ENCODE assay signal across 2 cellular contexts in genomic region chr6:131262060-131262459, GRCh38.
A peak's percentile ranks its signal among the peaks of the same experiment; 100 is the strongest.
TF ChIP-seq lines count a peak whose summit lies in the region.

No MANE protein-coding gene starts in this region.

TF ChIP-seq in K562, 482 proteins besides CTCF, POLR2A, EP300 and RAD21 (continued from another document):
- TF ChIP-seq IRF1 (CRISPR knock-in tag; IDR thresholded peaks at IDR 0.05; ENCODE audit: borderline replicate concordance) = no peak
- no peak for TF ChIP-seq SMAD1 (IDR thresholded peaks at IDR 0.05; ENCODE audit: low read depth, low read length, partially characterized antibody)
- TF ChIP-seq PKNOX1 (IDR thresholded peaks at IDR 0.05) = no peak
- no peak for TF ChIP-seq ZBTB9 (CRISPR knock-in tag; IDR thresholded peaks at IDR 0.05)
- no peak for TF ChIP-seq FUS (optimal IDR thresholded peaks at IDR 0.05; ENCODE audit: low read depth, low read length)
- no peak for TF ChIP-seq XRCC4 (IDR thresholded peaks at IDR 0.05; ENCODE audit: extremely low read depth, insufficient read depth, insufficient read length)
- no peak for TF ChIP-seq CHD2 (IDR thresholded peaks at IDR 0.05; ENCODE audit: low read depth, low read length)
- TF ChIP-seq CHCHD3 (CRISPR knock-in tag; IDR thresholded peaks at IDR 0.05) = no peak
- no peak for TF ChIP-seq SRSF7 (optimal IDR thresholded peaks at IDR 0.05; ENCODE audit: low read depth, low read length)
- TF ChIP-seq ZNF57 (CRISPR knock-in tag; IDR thresholded peaks at IDR 0.05) = no peak
- no peak for TF ChIP-seq HDAC8 (tag; IDR thresholded peaks at IDR 0.05)
- no peak for TF ChIP-seq FOXP4 (CRISPR knock-in tag; IDR thresholded peaks at IDR 0.05; ENCODE audit: borderline replicate concordance)
- no peak for TF ChIP-seq RBM34 (IDR thresholded peaks at IDR 0.05; ENCODE audit: borderline replicate concordance, insufficient read depth, low read length)

TF ChIP-seq in HepG2, 621 proteins besides CTCF, POLR2A, EP300 and RAD21:
- no peak for TF ChIP-seq ATF6 (CRISPR knock-in tag; conservative IDR thresholded peaks at IDR 0.05)
- no peak for TF ChIP-seq JUN (CRISPR knock-in tag; IDR thresholded peaks at IDR 0.05)
- TF ChIP-seq TARDBP (CRISPR knock-in tag; IDR thresholded peaks at IDR 0.05) = no peak
- peak; percentile 45; the same call in 1 of the 2 replicates for TF ChIP-seq ZBTB33 (CRISPR knock-in tag; IDR thresholded peaks at IDR 0.05)
